ENCODE assay signal across 8 cellular contexts in genomic region chr20:53899351-53900167, GRCh38.
DNase-seq lines count a peak whose midpoint lies in the region; ATAC-seq and TF ChIP-seq lines count a peak whose summit lies in the region.

No MANE protein-coding gene starts in this region.

- peaks cover 6 to 31% of the 10 kb centered on the region in 2 experiments for H3K4me1 ChIP-seq in HCT116 (ENCODE audit: control insufficient read depth in 1 of 2, insufficient read depth in 2 of 2, low read length in 2 of 2)

- peak; percentile 84 for ATAC-seq in HCT116
- peak; percentile 90 for ATAC-seq in activated naive CD8-positive, alpha-beta T cell treated with anti-CD3 and anti-CD28 coated beads, Interleukin-2, amount 50 U/mL, for 24 hours

- no peak overlapping the region for H3K4me3 Mint-ChIP-seq in activated naive CD8-positive, alpha-beta T cell treated with anti-CD3 and anti-CD28 coated beads, Interleukin-2, amount 50 U/mL, for 24 hours

- no peaks in the 10 kb centered on the region for H3K9me3 ChIP-seq in HCT116 (ENCODE audit: control insufficient read depth in 1 of 2, insufficient read depth in 1 of 2, low read depth in 1 of 2, low read length in 2 of 2)

- no peaks in the 10 kb centered on the region for H3K79me2 ChIP-seq in HCT116 (ENCODE audit: insufficient read depth, low read length)

- no peak for TF ChIP-seq CTCF in HCT116 (IDR thresholded peaks at IDR 0.05 in 2 of 3, conservative IDR thresholded peaks at IDR 0.05 in 1 of 3; ENCODE audit: borderline replicate concordance in 1 of 3, insufficient read depth in 1 of 3, low read depth in 2 of 3, low read length in 2 of 3)
- TF ChIP-seq CTCF in lower leg skin (IDR thresholded peaks at IDR 0.05): no peak

- H3K9ac ChIP-seq in HCT116 (ENCODE audit: low read length): no peak overlapping the region

- H3K27ac ChIP-seq in HCT116 (ENCODE audit: low read depth, low read length): no peak overlapping the region

- peak; percentile 55 for DNase-seq in GM03348 (ENCODE audit: low spot score)
- DNase-seq in HCT116 (ENCODE audit: low read depth, low spot score): no peak
- DNase-seq in MV-4-11 (lab: John Stamatoyannopoulos, UW): peak; percentile 97
- peak in 4 of 5 donors; percentile 17 to 91 (median 45) for DNase-seq in T-helper 1 cell
- DNase-seq in activated naive CD8-positive, alpha-beta T cell treated with anti-CD3 and anti-CD28 coated beads, Interleukin-2, amount 50 U/mL, for 24 hours: peak; percentile 73
- DNase-seq in lower leg skin (ENCODE audit: low spot score in 2 of 2): peak; percentile 44 to 65
- peak; percentile 48 for DNase-seq in stimulated activated CD8-positive, alpha-beta memory T cell treated with anti-CD3 and anti-CD28 coated beads, Interleukin-7, amount 100 ng/mL, for 24 hours (ENCODE audit: low read depth)
- no peak for DNase-seq in 8988T

- peaks cover 73% of the 10 kb centered on the region for H3K4me1 Mint-ChIP-seq in activated naive CD8-positive, alpha-beta T cell treated with anti-CD3 and anti-CD28 coated beads, Interleukin-2, amount 50 U/mL, for 24 hours

- TF ChIP-seq POLR2A in HCT116 (IDR thresholded peaks at IDR 0.05; ENCODE audit: borderline replicate concordance, extremely low read depth, insufficient read depth, insufficient read length) (no peak), lower leg skin (IDR thresholded peaks at IDR 0.05) (no peak)

- no peaks in the 10 kb centered on the region for H3K9me2 ChIP-seq in HCT116 (ENCODE audit: insufficient read depth)

- H3K27me3 Mint-ChIP-seq in activated naive CD8-positive, alpha-beta T cell treated with anti-CD3 and anti-CD28 coated beads, Interleukin-2, amount 50 U/mL, for 24 hours: no peaks in the 10 kb centered on the region

- POLR2A ChIA-PET in HCT116 (lab: Charles Lee): interaction anchor here (1.1 kb wide), 1 partner anchor 15 kb away, joined by 7 read pairs; no protein-coding TSS in a partner anchor

- H4K20me1 ChIP-seq in HCT116 (ENCODE audit: insufficient read depth): no peaks in the 10 kb centered on the region

- H3K9me3 Mint-ChIP-seq in activated naive CD8-positive, alpha-beta T cell treated with anti-CD3 and anti-CD28 coated beads, Interleukin-2, amount 50 U/mL, for 24 hours: no peaks in the 10 kb centered on the region

- H3K4me3 ChIP-seq in HCT116 (replicated peaks in 1 of 2; ENCODE audit: low read depth in 1 of 2, low read length in 2 of 2) (no peak overlapping the region), lower leg skin (ENCODE audit: low read depth, poor library complexity, severe bottlenecking) (no peak overlapping the region)

- H3K36me3 ChIP-seq in HCT116 (ENCODE audit: control insufficient read depth in 1 of 2, insufficient read depth in 2 of 2, low read length in 2 of 2): no peaks in the 10 kb centered on the region

- intact Hi-C loops in HCT116 (cut with micrococcal nuclease) (no loop called here), lower leg skin (cut with DNase I; ENCODE audit: low total_unique reads) (no loop called here)

- 38 to 47% methylated on average over 8 of the region's 8 CpGs for WGBS in lower leg skin, 2 donors

- peaks cover 2% of the 10 kb centered on the region for H3K36me3 Mint-ChIP-seq in activated naive CD8-positive, alpha-beta T cell treated with anti-CD3 and anti-CD28 coated beads, Interleukin-2, amount 50 U/mL, for 24 hours (ENCODE audit: low read depth)

- RAD21 ChIA-PET in HCT116 (lab: Charles Lee; ENCODE audit: low non-redundant PET in 1 of 2, low total read pairs in 2 of 2, uncharacterized antibody in 2 of 2, unreplicated experiment in 2 of 2): no interaction called here

- H3K27ac Mint-ChIP-seq in activated naive CD8-positive, alpha-beta T cell treated with anti-CD3 and anti-CD28 coated beads, Interleukin-2, amount 50 U/mL, for 24 hours: peak overlapping the region; percentile 69

- CTCF ChIA-PET in HCT116 (lab: Charles Lee): interaction anchor here (0.7 to 2.8 kb wide), 2 partner anchors 9 to 16 kb away, joined by 5 to 17 read pairs; no protein-coding TSS in a partner anchor

- no peaks in the 10 kb centered on the region for H3K27me3 ChIP-seq in HCT116 (ENCODE audit: insufficient read depth, low read length)

- no TSS peak for BruUV-seq in HCT116 (replicated peaks; lab: Mats Ljungman, UMichigan)

- peak overlapping the region; percentile 26 for H3K4me2 ChIP-seq in HCT116 (ENCODE audit: low read length)

- peak overlapping the region; percentile 66 for H2AFZ ChIP-seq in HCT116 (ENCODE audit: low read depth, low read length, poor library complexity, severe bottlenecking)

- TF ChIP-seq RAD21 in HCT116 (IDR thresholded peaks at IDR 0.05; ENCODE audit: low read depth): no peak

TF ChIP-seq in HCT116, 20 proteins besides CTCF, POLR2A, EP300 and RAD21:
- TF ChIP-seq SP1 (IDR thresholded peaks at IDR 0.05; ENCODE audit: low read depth) (peak; percentile 40; the same call in 1 of the 2 replicates), ELF1 (IDR thresholded peaks at IDR 0.05; ENCODE audit: borderline replicate concordance, low read depth) (no peak), FOSL1 (IDR thresholded peaks at IDR 0.05; ENCODE audit: low read depth) (peak; percentile 35; the same call in 1 of the 2 replicates), MAX (IDR thresholded peaks at IDR 0.05) (0 out of 2 replicates have a peak, but pooled peaks have one; percentile 17)
TF ChIP-seq in HCT116: peak in this region for 3.

Comparison
In these comparisons a context has a peak if more than half of its experiments do, and no peak if none do; other contexts are left out.
1. DNase-seq: peak in GM03348 (single experiment), MV-4-11 (single experiment), T-helper 1 cell (4 of 5), activated naive CD8-positive, alpha-beta T cell treated with anti-CD3 and anti-CD28 coated beads, Interleukin-2, amount 50 U/mL, for 24 hours (single experiment), lower leg skin (2 of 2) and stimulated activated CD8-positive, alpha-beta memory T cell treated with anti-CD3 and anti-CD28 coated beads, Interleukin-7, amount 100 ng/mL, for 24 hours (single experiment); none in HCT116 (single experiment) and 8988T (single experiment).